In genomic region chr3:33218446-33219174, GRCh38 we compare ENCODE assay signal across 8 cellular contexts. TPM values are rescaled to one million over a fixed set of nuclear protein-coding genes. Genes with fewer than 3 reads are reported as not detected.
DNase-seq lines count a peak whose midpoint lies in the region; ATAC-seq and TF ChIP-seq lines count a peak whose summit lies in the region.

Gene SUSD5 (minus strand): TSS chr3:33218810. CDS start chr3:33218797, 13 bp downstream.

- POLR2A ChIA-PET in RWPE1 (lab: Yijun Ruan, JAX; ENCODE audit: low non-redundant PET) = no interaction called here

- no peak for TF ChIP-seq POLR2A in ovary (IDR thresholded peaks at IDR 0.05)

- H3K4me1 ChIP-seq in ovary (ENCODE audit: insufficient read depth) = no peaks in the 10 kb centered on the region

- WGBS in ovary, 3 donors = 0% methylated on average over 24 to 90 of the region's 90 CpGs

- TF ChIP-seq EP300 in ovary (IDR thresholded peaks at IDR 0.05) = no peak

- H3K27ac ChIP-seq in RWPE1 (no peak within 1 kb of the TSS), ovary (no peak within 1 kb of the TSS)

- no peaks in the 10 kb centered on the region for H3K9me3 ChIP-seq in ovary

- intact Hi-C loops in ovary (cut with DNase I) = no loop called here

- no peaks in the 10 kb centered on the region for H3K36me3 ChIP-seq in ovary

- CTCF ChIA-PET in RWPE1 (lab: Yijun Ruan, JAX) = interaction anchor here (0.6 kb wide), 1 partner anchor 82 kb away, joined by 3 read pairs; no protein-coding TSS in a partner anchor

- TF ChIP-seq CTCF in RWPE1 (conservative IDR thresholded peaks at IDR 0.05; ENCODE audit: low read depth) = no peak
- TF ChIP-seq CTCF in fibroblast of villous mesenchyme (IDR thresholded peaks at IDR 0.05; ENCODE audit: insufficient read depth, low read depth, low read length) = no peak
- no peak for TF ChIP-seq CTCF in ovary (IDR thresholded peaks at IDR 0.05)

- ATAC-seq in HG03457 (IDR thresholded peaks at IDR 0.05; ENCODE audit: unreplicated experiment) = no peak
- ATAC-seq in GM18873 (IDR thresholded peaks at IDR 0.05; ENCODE audit: low FRiP score, unreplicated experiment) = no peak
- ATAC-seq in GM19324 (IDR thresholded peaks at IDR 0.05; ENCODE audit: low FRiP score, unreplicated experiment) = no peak

- H3K4me3 ChIP-seq in GM08714 (ENCODE audit: low read length) (peak within 1 kb of the TSS; percentile 1; the same call in 1 of the 2 replicates), fibroblast of villous mesenchyme (ENCODE audit: low read depth, low read length) (peak within 1 kb of the TSS; percentile 42), ovary (peak within 1 kb of the TSS; percentile 31)

- no peaks in the 10 kb centered on the region for H3K27me3 ChIP-seq in ovary

- peak; percentile 9 for DNase-seq in RWPE1 (ENCODE audit: low spot score)
- DNase-seq in fibroblast of villous mesenchyme (ENCODE audit: low read depth) = peak; percentile 16
- DNase-seq in ovary = peak in 1 of 5 donors; percentile 12
- no peak for DNase-seq in NCI-H446 (lab: John Stamatoyannopoulos, UW)

RNA-seq across cellular contexts. Expression of gene SUSD5, which starts in this region (rescaled TPM):
- total RNA-seq in fibroblast of villous mesenchyme = 1.3 and 2.2 TPM in 2 replicates
- total RNA-seq in ovary = 1 to 10 TPM in 5 of 7 donors, under 1 TPM in 2; 0.24 to 3.9 (median 1.4) TPM
- 10 to 100 TPM in 1 of 2 donors, 1 to 10 TPM in 1; 4.2 to 16.0 TPM for polyA plus RNA-seq in ovary

Comparison
In these comparisons a context has a peak if more than half of its experiments do, and no peak if none do; other contexts are left out.
1. DNase-seq: peak in RWPE1 (single experiment) and fibroblast of villous mesenchyme (single experiment); none in NCI-H446 (0 of 2).
2. Peak in every context shown above with its lines, with median percentiles within 50 percentile points of each other: H3K4me3 ChIP-seq.